In genomic region chr1:42186172-42186571, GRCh38 we compare ENCODE assay signal across 15 cellular contexts. TPM values are rescaled to one million over a fixed set of nuclear protein-coding genes. Genes with fewer than 3 reads are reported as not detected.
DNase-seq lines count a peak whose midpoint lies in the region; ATAC-seq and TF ChIP-seq lines count a peak whose summit lies in the region.
"Had no signal": no experiment of that assay in that cellular context is flagged by ENCODE, and none has a peak within 500 bp of the region (broad histone marks: within the 10 kb centered on the region; RNA-seq: fewer than 3 reads in every experiment).

No MANE protein-coding gene starts in this region.

- H3K9me3 Mint-ChIP-seq in activated CD4-positive, alpha-beta T cell treated with anti-CD3 and anti-CD28 coated beads, Interleukin-2, amount 10 ng/mL, durations not matched to agents 24 days and 14 days: no peaks in the 10 kb centered on the region

- H3K36me3 ChIP-seq in trophoblast cell (ENCODE audit: control insufficient read depth in 1 of 2, insufficient read depth in 2 of 2, low read length in 2 of 2) (peaks cover under 1 to 7% of the 10 kb centered on the region in 2 experiments), BE2C (no peaks in the 10 kb centered on the region; the same call in 1 of the 2 replicates)

- no peak overlapping the region for H3K4me3 Mint-ChIP-seq in activated CD4-positive, alpha-beta T cell treated with anti-CD3 and anti-CD28 coated beads, Interleukin-2, amount 10 ng/mL, durations not matched to agents 24 days and 14 days

- no peaks in the 10 kb centered on the region for H3K27me3 ChIP-seq in trophoblast cell (ENCODE audit: insufficient read depth, low read length)
- H3K27me3 ChIP-seq in BE2C: no peaks in the 10 kb centered on the region
- H3K27me3 ChIP-seq: tibial artery had no signal

- WGBS in trophoblast cell (ENCODE audit: extremely low coverage, insufficient coverage, insufficient read length): no CpG with 5 or more reads among the region's 3 CpGs

- H3K27me3 Mint-ChIP-seq in activated CD4-positive, alpha-beta T cell treated with anti-CD3 and anti-CD28 coated beads, Interleukin-2, amount 10 ng/mL, durations not matched to agents 24 days and 14 days: no peaks in the 10 kb centered on the region

- H4K8ac ChIP-seq in trophoblast cell (ENCODE audit: low read depth, low read length): no peak overlapping the region

- TF ChIP-seq CTCF in BE2C (IDR thresholded peaks at IDR 0.05; ENCODE audit: low read depth, low read length): no peak

- H2AK5ac ChIP-seq in trophoblast cell (ENCODE audit: low read length): no peak overlapping the region

- H4K91ac ChIP-seq in trophoblast cell (ENCODE audit: low read depth, low read length): no peak overlapping the region

- no peak overlapping the region for H2AFZ ChIP-seq in trophoblast cell (ENCODE audit: insufficient read depth, low read length, poor library complexity)

- H3K23ac ChIP-seq in trophoblast cell (ENCODE audit: low read length): no peak overlapping the region

- H4K12ac ChIP-seq in trophoblast cell (ENCODE audit: low read depth, low read length): no peak overlapping the region

- peaks cover 2% of the 10 kb centered on the region for H3K79me1 ChIP-seq in trophoblast cell (ENCODE audit: low read length)

- H3K4me1 Mint-ChIP-seq in activated CD4-positive, alpha-beta T cell treated with anti-CD3 and anti-CD28 coated beads, Interleukin-2, amount 10 ng/mL, durations not matched to agents 24 days and 14 days: peaks cover 5% of the 10 kb centered on the region

- H3K9me3 ChIP-seq in trophoblast cell (ENCODE audit: insufficient read depth, low read depth, low read length): no peaks in the 10 kb centered on the region
- H3K9me3 ChIP-seq in BE2C: no peaks in the 10 kb centered on the region
- H3K9me3 ChIP-seq: tibial artery had no signal

- no peak overlapping the region for H3K4me2 ChIP-seq in trophoblast cell (ENCODE audit: low read length)

- no peak overlapping the region for H3K4ac ChIP-seq in trophoblast cell (ENCODE audit: low read depth, low read length)

- H3K36me3 Mint-ChIP-seq in activated CD4-positive, alpha-beta T cell treated with anti-CD3 and anti-CD28 coated beads, Interleukin-2, amount 10 ng/mL, durations not matched to agents 24 days and 14 days (ENCODE audit: low read depth): peaks cover 40% of the 10 kb centered on the region

- DNase-seq in activated CD4-positive, alpha-beta T cell treated with anti-CD3 and anti-CD28 coated beads, Interleukin-2, amount 10 ng/mL, durations not matched to agents 24 days and 14 days: no peak
- no peak for DNase-seq in activated CD4-positive, alpha-beta T cell treated with anti-CD3 and anti-CD28 coated beads for 1 hour
- peak; percentile 50 for DNase-seq in NCI-H446 treated with DMSO at 0.1 percent for 48 hours (lab: John Stamatoyannopoulos, UW)
- no peak for DNase-seq in epithelial cell of prostate (ENCODE audit: low read depth, low spot score)
- no peak for DNase-seq in trophoblast cell
- DNase-seq in BE2C: no peak
- DNase-seq in effector CD4-positive, alpha-beta T cell: no peak
- DNase-seq: activated CD4-positive, alpha-beta T cell treated with anti-CD3 and anti-CD28 coated beads, Interleukin-2, amount 50 U/mL, for 4 hours; amniotic stem cell; erythroblast; tibial artery had no signal

- no peak overlapping the region for H3K18ac ChIP-seq in trophoblast cell (ENCODE audit: low read length)

- H2BK5ac ChIP-seq in trophoblast cell (ENCODE audit: low read depth, low read length, poor library complexity): no peak overlapping the region

- no peak overlapping the region for H2BK120ac ChIP-seq in trophoblast cell (ENCODE audit: insufficient read depth, low read length, poor library complexity)

- H3K27ac ChIP-seq in epithelial cell of prostate (peak overlapping the region; percentile 22), trophoblast cell (ENCODE audit: low read depth, low read length) (peak overlapping the region; percentile 3)
- H3K27ac ChIP-seq: skin epidermis, tibial artery had no signal

- no peak overlapping the region for H2BK12ac ChIP-seq in trophoblast cell (ENCODE audit: low read length)

- H3K79me2 ChIP-seq in trophoblast cell (ENCODE audit: control insufficient read depth, insufficient read depth, low read length, poor library complexity): no peaks in the 10 kb centered on the region

- H3K27ac Mint-ChIP-seq in activated CD4-positive, alpha-beta T cell treated with anti-CD3 and anti-CD28 coated beads, Interleukin-2, amount 10 ng/mL, durations not matched to agents 24 days and 14 days: peak overlapping the region; percentile 5

- no peak overlapping the region for H3K9ac ChIP-seq in trophoblast cell (ENCODE audit: low read length)

- intact Hi-C loops in activated CD4-positive, alpha-beta T cell treated with anti-CD3 and anti-CD28 coated beads, Interleukin-2, amount 10 ng/mL, durations not matched to agents 24 days and 14 days (cut with micrococcal nuclease): no loop called here

- no peak overlapping the region for H3K4me3 ChIP-seq in trophoblast cell (ENCODE audit: low read depth, low read length)
- H3K4me3 ChIP-seq in BE2C (ENCODE audit: low read depth, low read length): no peak overlapping the region
- H3K4me3 ChIP-seq: skin epidermis, tibial artery had no signal

- H3K14ac ChIP-seq in trophoblast cell (ENCODE audit: low read length): no peak overlapping the region

- H3K4me1 ChIP-seq in trophoblast cell (ENCODE audit: control insufficient read depth in 1 of 2, insufficient read depth in 2 of 2, low read length in 2 of 2): peaks cover 8 to 12% of the 10 kb centered on the region in 2 experiments
- H3K4me1 ChIP-seq in BE2C: no peaks in the 10 kb centered on the region
- H3K4me1 ChIP-seq: tibial artery had no signal

- ATAC-seq in HG03039 (IDR thresholded peaks at IDR 0.05; ENCODE audit: unreplicated experiment): no peak

RNA-seq across cellular contexts. Expression of gene GUCA2A, which starts 21.6 kb away (rescaled TPM):
- not detected in 2 replicates for total RNA-seq in activated CD4-positive, alpha-beta T cell treated with anti-CD3 and anti-CD28 coated beads, Interleukin-2, amount 10 ng/mL, durations not matched to agents 24 days and 14 days
- polyA plus RNA-seq in trophoblast cell (2013): 0.82 and 1.6 TPM in 2 replicates
- not detected for polyA plus RNA-seq in BE2C (2012; ENCODE audit: insufficient read depth, insufficient read length, low read depth)
- total RNA-seq: A673; T-helper 1 cell treated with Interleukin-12 subunit alpha and Interleukin-12 subunit beta and Interleukin-4 antibody, amounts not matched to agents 30 ng/mL and 1 ng/mL, for 36 hours had no signal

RNA-seq across cellular contexts. Expression of gene GUCA2B, which starts 33.0 kb away (rescaled TPM):
- not detected in 2 replicates for total RNA-seq in activated CD4-positive, alpha-beta T cell treated with anti-CD3 and anti-CD28 coated beads, Interleukin-2, amount 10 ng/mL, durations not matched to agents 24 days and 14 days
- polyA plus RNA-seq in trophoblast cell (2013): not detected in 2 replicates
- polyA plus RNA-seq in BE2C (2012; ENCODE audit: insufficient read depth, insufficient read length, low read depth): not detected
- total RNA-seq: A673; T-helper 1 cell treated with Interleukin-12 subunit alpha and Interleukin-12 subunit beta and Interleukin-4 antibody, amounts not matched to agents 30 ng/mL and 1 ng/mL, for 36 hours had no signal
